In genomic region chr1:245201827-245202226, GRCh38 we compare ENCODE assay signal across 17 cellular contexts. TPM values are rescaled to one million over a fixed set of nuclear protein-coding genes. Genes with fewer than 3 reads are reported as not detected.
DNase-seq lines count a peak whose midpoint lies in the region; ATAC-seq and TF ChIP-seq lines count a peak whose summit lies in the region.
"Had no signal": no experiment of that assay in that cellular context is flagged by ENCODE, and none has a peak within 500 bp of the region (broad histone marks: within the 10 kb centered on the region; RNA-seq: fewer than 3 reads in every experiment).

No MANE protein-coding gene starts in this region.

- H3K27me3 Mint-ChIP-seq in HFFc6 (ENCODE audit: insufficient read depth), result no peaks in the 10 kb centered on the region
- H3K27me3 Mint-ChIP-seq in activated naive CD4-positive, alpha-beta T cell treated with anti-CD3 and anti-CD28 coated beads for 36 hours (ENCODE audit: low read depth), result peaks cover 20% of the 10 kb centered on the region
- H3K27me3 Mint-ChIP-seq in naive thymus-derived CD8-positive, alpha-beta T cell, result peaks cover 9 to 33% (median 13%) of the 10 kb centered on the region in 5 donors

- peaks cover 37% of the 10 kb centered on the region for H3K4me1 Mint-ChIP-seq in HFFc6 (ENCODE audit: low read depth)
- no peaks in the 10 kb centered on the region for H3K4me1 Mint-ChIP-seq in activated naive CD4-positive, alpha-beta T cell treated with anti-CD3 and anti-CD28 coated beads for 36 hours (ENCODE audit: low read depth)
- H3K4me1 Mint-ChIP-seq in naive thymus-derived CD8-positive, alpha-beta T cell, result peaks cover 1 to 18% (median 11%) of the 10 kb centered on the region in 4 donors

- intact Hi-C loops in head of caudate nucleus (cut with DNase I), result no loop called here
- intact Hi-C loops in activated naive CD4-positive, alpha-beta T cell treated with anti-CD3 and anti-CD28 coated beads for 36 hours (cut with micrococcal nuclease), result no loop called here

- peaks cover 21% of the 10 kb centered on the region for H4K20me1 ChIP-seq in hepatocyte (ENCODE audit: insufficient read depth, poor library complexity, severe bottlenecking)

- ATAC-seq in SK-N-SH treated with all-trans-retinoic acid at 6 μM for 48 hours, result peak; percentile 11; the same call in 1 of the 3 replicates
- no peak for ATAC-seq in naive thymus-derived CD8-positive, alpha-beta T cell
- ATAC-seq: Panc1 had no signal

- peak overlapping the region; percentile 76 for H3K4me3 Mint-ChIP-seq in HFFc6
- H3K4me3 Mint-ChIP-seq in activated naive CD4-positive, alpha-beta T cell treated with anti-CD3 and anti-CD28 coated beads for 36 hours, result no peak overlapping the region
- peak overlapping the region in 1 of 10 donors; percentile 5 for H3K4me3 Mint-ChIP-seq in naive thymus-derived CD8-positive, alpha-beta T cell
- H3K4me3 Mint-ChIP-seq: CD14-positive monocyte, H9 had no signal

- H3K36me3 ChIP-seq in hepatocyte (replicated peaks; ENCODE audit: insufficient read depth, low read depth), result no peaks in the 10 kb centered on the region

- H3K27me3 ChIP-seq in hepatocyte, result no peaks in the 10 kb centered on the region

- peaks cover 72% of the 10 kb centered on the region for H3K79me2 ChIP-seq in hepatocyte

- DNase-seq in AG10803 (ENCODE audit: low read depth) (peak; percentile 37), HFFc6 (peak; percentile 5), hepatocyte (ENCODE audit: low spot score) (no peak), head of caudate nucleus (no peak), NOMO-1 treated with dmso at 0.1 percent for 144 hours (lab: John Stamatoyannopoulos, UW; ENCODE audit: unreplicated experiment) (no peak)
- DNase-seq in activated naive CD4-positive, alpha-beta T cell treated with anti-CD3 and anti-CD28 coated beads for 36 hours, result no peak
- DNase-seq in naive thymus-derived CD8-positive, alpha-beta T cell, result no peak
- DNase-seq: H9, NCI-H1048, NCI-H1436 treated with DMSO at 0.1 percent for 48 hours, NCI-H2029 treated with DMSO at 0.1 percent for 48 hours, NCI-H2171 treated with DMSO at 0.1 percent for 48 hours, NCI-H510A, SHP77 treated with DMSO at 0.1 percent for 48 hours had no signal

- peak overlapping the region; percentile 2; the same call in 1 of the 2 replicates for H3K27ac Mint-ChIP-seq in HFFc6
- H3K27ac Mint-ChIP-seq in activated naive CD4-positive, alpha-beta T cell treated with anti-CD3 and anti-CD28 coated beads for 36 hours, result no peak overlapping the region
- peak overlapping the region in 1 of 10 donors; percentile 25 for H3K27ac Mint-ChIP-seq in naive thymus-derived CD8-positive, alpha-beta T cell
- H3K27ac Mint-ChIP-seq: CD14-positive monocyte had no signal

- no peak for TF ChIP-seq CTCF in AG10803 (conservative IDR thresholded peaks at IDR 0.05; ENCODE audit: low read length)
- TF ChIP-seq CTCF in HFFc6 (IDR thresholded peaks at IDR 0.05), result no peak
- no peak for TF ChIP-seq CTCF in hepatocyte (IDR thresholded peaks at IDR 0.05; ENCODE audit: poor library complexity)

- WGBS in hepatocyte (ENCODE audit: low lambda C conversion rate, missing lambda C conversion rate), result 58% methylated on average over 5 of the region's 5 CpGs

- no peaks in the 10 kb centered on the region for H3K9me2 ChIP-seq in hepatocyte (replicated peaks; ENCODE audit: insufficient read depth)

- CTCF ChIA-PET in activated naive CD4-positive, alpha-beta T cell treated with anti-CD3 and anti-CD28 coated beads for 36 hours (lab: Charles Lee), result no interaction called here

- peaks cover 9% of the 10 kb centered on the region for H3K9me3 Mint-ChIP-seq in HFFc6
- H3K9me3 Mint-ChIP-seq in activated naive CD4-positive, alpha-beta T cell treated with anti-CD3 and anti-CD28 coated beads for 36 hours, result peaks cover 7% of the 10 kb centered on the region
- peaks cover 1 to 10% (median 7%) of the 10 kb centered on the region in 9 donors for H3K9me3 Mint-ChIP-seq in naive thymus-derived CD8-positive, alpha-beta T cell

- peaks cover 19% of the 10 kb centered on the region for H3K36me3 Mint-ChIP-seq in HFFc6 (ENCODE audit: low read depth)
- H3K36me3 Mint-ChIP-seq in activated naive CD4-positive, alpha-beta T cell treated with anti-CD3 and anti-CD28 coated beads for 36 hours (ENCODE audit: low read depth), result peaks cover 1% of the 10 kb centered on the region
- peaks cover 0 to 7% (median 0%) of the 10 kb centered on the region in 3 donors for H3K36me3 Mint-ChIP-seq in naive thymus-derived CD8-positive, alpha-beta T cell
- H3K36me3 Mint-ChIP-seq: CD14-positive monocyte had no signal

- H3K4me3 ChIP-seq in AG10803 (ENCODE audit: low read length) (no peak overlapping the region), hepatocyte (no peak overlapping the region)

- peaks cover 22% of the 10 kb centered on the region for H3K4me1 ChIP-seq in hepatocyte (ENCODE audit: insufficient read depth)

- POLR2A ChIA-PET in naive thymus-derived CD8-positive, alpha-beta T cell (lab: Charles Lee), result interaction anchor here (0.6 kb wide), 1 partner anchor 917 kb away, joined by 3 read pairs; no protein-coding TSS in a partner anchor

- peak overlapping the region; percentile 10 for H3K27ac ChIP-seq in hepatocyte

- H3K4me2 ChIP-seq in hepatocyte, result peak overlapping the region; percentile 24

- no peak overlapping the region for H2AFZ ChIP-seq in hepatocyte

- no peaks in the 10 kb centered on the region for H3K9me3 ChIP-seq in hepatocyte (ENCODE audit: low read depth)

TF ChIP-seq in SK-N-SH treated with all-trans-retinoic acid at 6 μM for 48 hours, 23 proteins besides CTCF, POLR2A, EP300 and RAD21:
- TF ChIP-seq CREB5 (CRISPR knock-in tag; IDR thresholded peaks at IDR 0.05; ENCODE audit: low read depth) (no peak), TCF4 (CRISPR knock-in tag; IDR thresholded peaks at IDR 0.05; ENCODE audit: borderline replicate concordance) (peak; percentile 42; the same call in 1 of the 2 replicates)

RNA-seq across cellular contexts. Expression of gene KIF26B, which starts 47.0 kb away (rescaled TPM):
- 1 to 10 TPM; 4.6 to 7.5 (median 5.5) TPM for total RNA-seq in HFFc6 (2021; fragmentation: NEBNext Ultra II Directional; extraction: Animal tissue kit (Norgen Biotek cat#: 25700))
- 19.8 and 21.6 TPM in 2 replicates for total RNA-seq in hepatocyte
- 11.3 and 12.7 TPM in 2 replicates for polyA plus RNA-seq in hepatocyte
- under 1 TPM in 1 of 2 experiments, not detected in 1; 0.05 TPM for total RNA-seq in activated naive CD4-positive, alpha-beta T cell treated with anti-CD3 and anti-CD28 coated beads for 36 hours
- under 1 TPM; 0.08 to 0.16 TPM for total RNA-seq in naive thymus-derived CD8-positive, alpha-beta T cell
- not detected for polyA plus RNA-seq in naive thymus-derived CD8-positive, alpha-beta T cell

Comparison
In these comparisons a context has a peak if more than half of its experiments do, and no peak if none do; other contexts are left out.
1. DNase-seq: peak in AG10803 (single experiment) and HFFc6 (single experiment); none in hepatocyte (single experiment), head of caudate nucleus (0 of 42), activated naive CD4-positive, alpha-beta T cell treated with anti-CD3 and anti-CD28 coated beads for 36 hours (single experiment), naive thymus-derived CD8-positive, alpha-beta T cell (0 of 10) and NOMO-1 treated with dmso at 0.1 percent for 144 hours (single experiment).
2. RNA of gene KIF26B, which starts 47.0 kb away (total RNA-seq): 19.8 to 21.6 TPM in hepatocyte and 4.6 to 7.5 TPM in HFFc6; 0.08 to 0.16 TPM in naive thymus-derived CD8-positive, alpha-beta T cell and 0.05 TPM in activated naive CD4-positive, alpha-beta T cell treated with anti-CD3 and anti-CD28 coated beads for 36 hours; every median in the first group is over 4 times any median in the second.